ENCODE assay signal across 37 cellular contexts in genomic region chr6:63278916-63279315, GRCh38. TPM values are rescaled to one million over a fixed set of nuclear protein-coding genes. Genes with fewer than 3 reads are reported as not detected.
"Had no signal": no experiment of that assay in that cellular context is flagged by ENCODE, and none has a peak within 500 bp of the region (broad histone marks: within the 10 kb centered on the region; RNA-seq: fewer than 3 reads in every experiment).

No MANE protein-coding gene starts in this region.

- H3K4me1 ChIP-seq: ascending aorta, breast epithelium, colonic mucosa, esophagus squamous epithelium, gastroesophageal sphincter had no signal

- H3K27me3 ChIP-seq: ascending aorta, breast epithelium, cardiac muscle cell, colonic mucosa, esophagus squamous epithelium had no signal

- FAIRE-seq: endometrium, endothelial cell of umbilical vein had no signal

- H3K27ac ChIP-seq: ascending aorta, breast epithelium, cardiac muscle cell, colonic mucosa, epithelial cell of prostate, esophagus squamous epithelium, gastroesophageal sphincter had no signal

- DNase-seq: activated CD4-positive, alpha-beta memory T cell treated with anti-CD3 and anti-CD28 coated beads for 36 hours; activated CD4-positive, alpha-beta T cell treated with anti-CD3 and anti-CD28 coated beads for 36 hours; activated CD4-positive, alpha-beta T cell treated with anti-CD3 and anti-CD28 coated beads, Interleukin-2, amount 10 ng/mL, durations not matched to agents 24 days and 14 days; activated CD4-positive, CD25-positive, alpha-beta regulatory T cell; activated CD4-positive, CD25-positive, alpha-beta regulatory T cell treated with anti-CD3 and anti-CD28 coated beads, Interleukin-2, amount 50 U/mL, for 72 hours; activated CD8-positive, alpha-beta memory T cell treated with anti-CD3 and anti-CD28 coated beads, Interleukin-2, amount 10 ng/mL, durations not matched to agents 7 days and 5 days; activated CD8-positive, alpha-beta memory T cell treated with anti-CD3 and anti-CD28 coated beads, Interleukin-2, amount 50 U/mL, for 4 hours; activated CD8-positive, alpha-beta T cell treated with anti-CD3 and anti-CD28 coated beads, Interleukin-2, amount 10 ng/mL, durations not matched to agents 7 days and 5 days; activated effector memory CD4-positive, alpha-beta T cell treated with anti-CD3 and anti-CD28 coated beads, Interleukin-2, amount 50 U/mL, for 16 hours; activated naive CD4-positive, alpha-beta T cell treated with anti-CD3 and anti-CD28 coated beads for 36 hours; activated naive CD8-positive, alpha-beta T cell treated with anti-CD3 and anti-CD28 coated beads, Interleukin-2, amount 10 ng/mL, durations not matched to agents 7 days and 5 days; activated T-cell treated with anti-CD3 and anti-CD28 coated beads, Interleukin-2, amount 50 U/mL, for 1 hour; activated T-cell treated with anti-CD3 and anti-CD28 coated beads, Interleukin-2, amount 50 U/mL, for 48 hours; central memory CD4-positive, alpha-beta T cell; cerebellar nuclear complex; colonic mucosa; effector CD8-positive, alpha-beta T cell; esophagus squamous epithelium; foreskin melanocyte; head of caudate nucleus; T-helper 1 cell; T-helper 17 cell; T1000 had no signal

- ATAC-seq: activated CD4-positive, alpha-beta T cell treated with anti-CD3 and anti-CD28 coated beads for 36 hours; activated CD8-positive, alpha-beta memory T cell treated with anti-CD3 and anti-CD28 coated beads, Interleukin-2, amount 10 ng/mL, durations not matched to agents 7 days and 5 days; activated CD8-positive, alpha-beta T cell treated with anti-CD3 and anti-CD28 coated beads, Interleukin-2, amount 10 ng/mL, durations not matched to agents 7 days and 5 days; activated naive CD4-positive, alpha-beta T cell treated with anti-CD3 and anti-CD28 coated beads, Interleukin-2, amount 50 U/mL, for 72 hours; gastroesophageal sphincter; T-helper 17 cell had no signal

- H3K4me3 ChIP-seq: ascending aorta, breast epithelium, cardiac muscle cell, colonic mucosa, esophagus squamous epithelium, gastroesophageal sphincter had no signal

- H3K9me3 ChIP-seq: ascending aorta, breast epithelium, colonic mucosa, esophagus squamous epithelium, gastroesophageal sphincter had no signal

- H3K36me3 ChIP-seq: ascending aorta, breast epithelium, cardiac muscle cell, colonic mucosa, esophagus squamous epithelium, gastroesophageal sphincter had no signal

RNA-seq across cellular contexts. Expression of gene LGSN, which starts 40.9 kb away (rescaled TPM):
- total RNA-seq: activated CD4-positive, alpha-beta T cell treated with anti-CD3 and anti-CD28 coated beads for 36 hours; activated CD4-positive, alpha-beta T cell treated with anti-CD3 and anti-CD28 coated beads, Interleukin-2, amount 10 ng/mL, durations not matched to agents 24 days and 14 days; activated CD8-positive, alpha-beta memory T cell treated with anti-CD3 and anti-CD28 coated beads for 36 hours; activated CD8-positive, alpha-beta T cell treated with anti-CD3 and anti-CD28 coated beads, Interleukin-2, amount 10 ng/mL, durations not matched to agents 7 days and 5 days; activated naive CD4-positive, alpha-beta T cell treated with anti-CD3 and anti-CD28 coated beads for 36 hours; activated naive CD4-positive, alpha-beta T cell treated with anti-CD3 and anti-CD28 coated beads, Interleukin-2, amount 50 U/mL, for 72 hours; activated T-helper 1 cell treated with anti-CD3 and anti-CD28 coated beads, Interleukin-12 subunit alpha, Interleukin-12 subunit beta, Interleukin-2, Interleukin-4 antibody, amounts not matched to agents 30 ng/mL and 10 ng/mL and 1 ng/mL, durations not matched to agents 14 hours and 24 hours and 36 hours; activated T-helper 2 cell treated with anti-CD3 and anti-CD28 coated beads, Interferon-gamma antibody, Interleukin-2, Interleukin-4, amounts not matched to agents 10 μg/mL and 5 μg/mL and 100 μg/mL, durations not matched to agents 14 hours and 24 hours and 36 hours; ascending aorta; breast epithelium; cardiac muscle cell; dermis microvascular lymphatic vessel endothelial cell; endothelial cell of umbilical vein; esophagus squamous epithelium; gastroesophageal sphincter; T-helper 17 cell had no signal
- polyA plus RNA-seq: cardiac muscle cell, endothelial cell of umbilical vein, esophagus, fibroblast of lung had no signal
